ENCODE assay signal across 22 cellular contexts in genomic region chr9:126933334-126933980, GRCh38.
"Had no signal": no experiment of that assay in that cellular context is flagged by ENCODE, and none has a peak within 500 bp of the region (broad histone marks: within the 10 kb centered on the region; RNA-seq: fewer than 3 reads in every experiment).

No MANE protein-coding gene starts in this region.

- H3K36me3 Mint-ChIP-seq: activated CD4-positive, alpha-beta memory T cell treated with anti-CD3 and anti-CD28 coated beads for 36 hours; activated naive CD8-positive, alpha-beta T cell treated with anti-CD3 and anti-CD28 coated beads for 36 hours had no signal

- H3K4me2 ChIP-seq: smooth muscle cell had no signal

- DNase-seq: activated CD4-positive, alpha-beta memory T cell treated with anti-CD3 and anti-CD28 coated beads for 36 hours; activated CD4-positive, alpha-beta T cell treated with anti-CD3 and anti-CD28 coated beads for 4 hours; activated CD4-positive, CD25-positive, alpha-beta regulatory T cell; activated naive CD4-positive, alpha-beta T cell; activated naive CD8-positive, alpha-beta T cell treated with anti-CD3 and anti-CD28 coated beads for 36 hours; activated T-cell treated with anti-CD3 and anti-CD28 coated beads, Interleukin-2, amount 50 U/mL, for 1 hour; central memory CD4-positive, alpha-beta T cell; heart left ventricle; islet precursor cell; left cardiac atrium; naive B cell; sigmoid colon; stimulated activated CD4-positive, alpha-beta T cell treated with anti-CD3 and anti-CD28 coated beads, Interleukin-15, amount 100 ng/mL, for 24 hours; T1000; testis; upper lobe of right lung had no signal

- H3K4me1 Mint-ChIP-seq: activated naive CD8-positive, alpha-beta T cell treated with anti-CD3 and anti-CD28 coated beads for 36 hours; stimulated activated memory B cell treated with anti-CD40 and anti-IgM and Interleukin-4, amounts not matched to agents 10 μg/mL and 1 μg/mL and 100 μg/mL, for 72 hours had no signal

- H3K36me3 ChIP-seq: gastroesophageal sphincter, heart left ventricle, sigmoid colon, upper lobe of right lung had no signal

- H3K4me3 Mint-ChIP-seq: activated CD4-positive, alpha-beta memory T cell treated with anti-CD3 and anti-CD28 coated beads for 36 hours; activated naive CD8-positive, alpha-beta T cell treated with anti-CD3 and anti-CD28 coated beads for 36 hours; memory B cell; naive B cell; stimulated activated memory B cell treated with anti-CD40 and anti-IgM and Interleukin-4, amounts not matched to agents 10 μg/mL and 1 μg/mL and 100 μg/mL, for 72 hours; T-helper 1 cell treated with Interleukin-12 subunit alpha and Interleukin-12 subunit beta and Interleukin-4 antibody, amounts not matched to agents 30 μg/mL and 1 μg/mL, for 36 hours had no signal

- H3K27ac Mint-ChIP-seq: activated CD4-positive, alpha-beta memory T cell treated with anti-CD3 and anti-CD28 coated beads for 36 hours; activated naive CD8-positive, alpha-beta T cell treated with anti-CD3 and anti-CD28 coated beads for 36 hours; memory B cell; stimulated activated memory B cell treated with anti-CD40 and anti-IgM and Interleukin-4, amounts not matched to agents 10 μg/mL and 1 μg/mL and 100 μg/mL, for 72 hours; T-helper 1 cell treated with Interleukin-12 subunit alpha and Interleukin-12 subunit beta and Interleukin-4 antibody, amounts not matched to agents 30 μg/mL and 1 μg/mL, for 36 hours had no signal

- H3K27ac ChIP-seq: epithelial cell of prostate, gastroesophageal sphincter, heart left ventricle, sigmoid colon, testis, upper lobe of right lung had no signal

- H3K27me3 Mint-ChIP-seq: activated CD4-positive, alpha-beta memory T cell treated with anti-CD3 and anti-CD28 coated beads for 36 hours; memory B cell; naive B cell; stimulated activated memory B cell treated with anti-CD40 and anti-IgM and Interleukin-4, amounts not matched to agents 10 μg/mL and 1 μg/mL and 100 μg/mL, for 72 hours had no signal

- H3K4me1 ChIP-seq: gastroesophageal sphincter, sigmoid colon, testis, upper lobe of right lung had no signal

- H3K4me3 ChIP-seq: gastroesophageal sphincter, heart left ventricle, sigmoid colon, smooth muscle cell, testis, upper lobe of right lung had no signal

- H3K9me3 ChIP-seq: gastroesophageal sphincter, sigmoid colon, testis, upper lobe of right lung had no signal

- H3K27me3 ChIP-seq: gastroesophageal sphincter, heart left ventricle, sigmoid colon, testis, upper lobe of right lung had no signal

- H3K9me3 Mint-ChIP-seq: activated naive CD8-positive, alpha-beta T cell treated with anti-CD3 and anti-CD28 coated beads for 36 hours; memory B cell; T-helper 1 cell treated with Interleukin-12 subunit alpha and Interleukin-12 subunit beta and Interleukin-4 antibody, amounts not matched to agents 30 μg/mL and 1 μg/mL, for 36 hours had no signal
